Comparison of ENCODE assay signal across 8 cellular contexts in genomic region chr1:79193211-79194079, GRCh38.
DNase-seq lines count a peak whose midpoint lies in the region; ATAC-seq and TF ChIP-seq lines count a peak whose summit lies in the region.

No MANE protein-coding gene starts in this region.

- CTCF ChIA-PET in PC-3 (lab: Charles Lee) = no interaction called here

- BruUV-seq in PC-3 (replicated peaks; lab: Mats Ljungman, UMichigan) = no TSS peak

- peak overlapping the region; percentile 41 for H3K9ac ChIP-seq in PC-3 (ENCODE audit: low read length)

- no peaks in the 10 kb centered on the region for H3K27me3 ChIP-seq in PC-3 (ENCODE audit: low read length)

- TF ChIP-seq CTCF in PC-3 (conservative IDR thresholded peaks at IDR 0.05; ENCODE audit: low read depth, low read length) = no peak

- H4K20me1 ChIP-seq in PC-3 (ENCODE audit: low read length) = no peaks in the 10 kb centered on the region

- peak overlapping the region; percentile 80 for H2AFZ ChIP-seq in PC-3 (ENCODE audit: low read length)

- H3K36me3 ChIP-seq in PC-3 (ENCODE audit: low read depth, low read length) = no peaks in the 10 kb centered on the region

- no peaks in the 10 kb centered on the region for H3K9me3 ChIP-seq in PC-3 (ENCODE audit: low read length)

- H3K4me1 ChIP-seq in PC-3 (ENCODE audit: insufficient read depth, low read length) = peaks cover 31% of the 10 kb centered on the region

- DNase-seq in PC-3 = peak; percentile 84
- no peak for DNase-seq in left colon
- DNase-seq in GDM1 (lab: John Stamatoyannopoulos, UW) = no peak
- DNase-seq in GOT3 (lab: John Stamatoyannopoulos, UW) = no peak
- no peak for DNase-seq in activated effector memory CD4-positive, alpha-beta T cell treated with Interleukin-2 at 50 U/mL for 16 hours

- peak overlapping the region; percentile 84 for H3K27ac ChIP-seq in PC-3 (ENCODE audit: low read length)

- H3K79me2 ChIP-seq in PC-3 (ENCODE audit: low read length) = no peaks in the 10 kb centered on the region

- POLR2A ChIA-PET in PC-3 (lab: Charles Lee; ENCODE audit: unreplicated experiment) = interaction anchor here (0.6 kb wide), 1 partner anchor 42 kb away, joined by 4 read pairs; no protein-coding TSS in a partner anchor

- H3K4me3 ChIP-seq in PC-3 (ENCODE audit: low read length) = peak overlapping the region; percentile 57

- ATAC-seq in GM18909 (IDR thresholded peaks at IDR 0.05; ENCODE audit: poor library complexity, unreplicated experiment) = peak; percentile 60
- ATAC-seq in HG02885 (IDR thresholded peaks at IDR 0.05; ENCODE audit: poor library complexity, unreplicated experiment) = peak; percentile 49
- ATAC-seq in PC-3 = peak; percentile 89
- peak; percentile 37 for ATAC-seq in left colon
- ATAC-seq in HG03439 (IDR thresholded peaks at IDR 0.05; ENCODE audit: unreplicated experiment) = no peak

- intact Hi-C loops in PC-3 (cut with micrococcal nuclease) (loop anchor here (1.0 to 5.0 kb wide), 5 partner anchors 42 to 501 kb away; no protein-coding TSS in a partner anchor), left colon (cut with DNase I, micrococcal nuclease) (no loop called here)

- no peaks in the 10 kb centered on the region for H3F3A ChIP-seq in PC-3 (ENCODE audit: low read length, unreplicated experiment)

- H3K9me2 ChIP-seq in PC-3 (replicated peaks; ENCODE audit: low read length) = no peaks in the 10 kb centered on the region

- H3K4me2 ChIP-seq in PC-3 (ENCODE audit: low read length) = peak overlapping the region; percentile 84
